In genomic region chr6:32200711-32201475, GRCh38 we compare ENCODE assay signal across 26 cellular contexts. TPM values are rescaled to one million over a fixed set of nuclear protein-coding genes. Genes with fewer than 3 reads are reported as not detected.
DNase-seq lines count a peak whose midpoint lies in the region; ATAC-seq, FAIRE-seq and TF ChIP-seq lines count a peak whose summit lies in the region.
"Had no signal": no experiment of that assay in that cellular context is flagged by ENCODE, and none has a peak within 500 bp of the region (broad histone marks: within the 10 kb centered on the region; RNA-seq: fewer than 3 reads in every experiment).

No MANE protein-coding gene starts in this region.

- H3K9ac ChIP-seq in K562 (ENCODE audit: insufficient read depth in 1 of 2, low read depth in 2 of 2, low read length in 2 of 2) = peak overlapping the region in 1 of 2 experiments; percentile 57; a peak in 2 of 4 replicates

- no peaks in the 10 kb centered on the region for H3K36me3 ChIP-seq in K562 (ENCODE audit: control insufficient read depth, insufficient read depth, low read length)
- H3K36me3 ChIP-seq: MG63, SJSA1 had no signal

- no peak for TF ChIP-seq POLR2A in K562 (conservative IDR thresholded peaks at IDR 0.05)

- H3K79me2 ChIP-seq in K562 (ENCODE audit: control insufficient read depth, insufficient read depth, low read length) = peaks cover 4% of the 10 kb centered on the region; the same call in 2 of the 3 replicates

- H3K9me3 ChIP-seq in K562 (replicated peaks; ENCODE audit: control insufficient read depth, insufficient read depth, low read depth, low read length) = no peaks in the 10 kb centered on the region
- H3K9me3 ChIP-seq: MG63, SJSA1 had no signal

- no peak for ATAC-seq in left cardiac atrium
- no peak for ATAC-seq in K562
- no peak for ATAC-seq in activated T-cell treated with anti-CD3 and anti-CD28 coated beads, Interleukin-2, amount 50 U/mL, for 72 hours (replicated peaks in 1 of 2)
- ATAC-seq: CD8-positive, alpha-beta T cell; HCT116; Right ventricle myocardium inferior had no signal

- H2AFZ ChIP-seq in K562 (ENCODE audit: low read depth, low read length) = peak overlapping the region; percentile 20; the same call in 1 of the 2 replicates
- H2AFZ ChIP-seq: PC-9 had no signal

- H3K4me1 ChIP-seq in K562 (replicated peaks in 1 of 2; ENCODE audit: control insufficient read depth in 2 of 2, insufficient read depth in 2 of 2, low read length in 2 of 2) = peaks cover 14 to 37% of the 10 kb centered on the region in 2 experiments

- H3K27ac Mint-ChIP-seq in neural crest cell (ENCODE audit: unreplicated experiment) = peak overlapping the region; percentile 22
- no peak overlapping the region for H3K27ac Mint-ChIP-seq in activated T-cell treated with anti-CD3 and anti-CD28 coated beads, Interleukin-2, amount 50 U/mL, for 72 hours
- H3K27ac Mint-ChIP-seq: CD8-positive, alpha-beta T cell had no signal

- peak; percentile 39 for DNase-seq in cardiac septum (ENCODE audit: low spot score)
- no peak for DNase-seq in left cardiac atrium
- no peak for DNase-seq in K562 (ENCODE audit: extremely low read depth in 1 of 4, low spot score in 3 of 4)
- no peak for DNase-seq in neural crest cell (ENCODE audit: low read depth, low spot score)
- DNase-seq in GF-D8 (lab: John Stamatoyannopoulos, UW) = no peak
- no peak for DNase-seq in activated T-cell treated with anti-CD3 and anti-CD28 coated beads, Interleukin-2, amount 50 U/mL, for 72 hours
- no peak for DNase-seq in NCI-H748 (lab: John Stamatoyannopoulos, UW; ENCODE audit: unreplicated experiment)
- DNase-seq: AML-193; C1 segment of cervical spinal cord; CD8-positive, alpha-beta T cell; DMS79 treated with DMSO at 0.1 percent for 48 hours; KBM-7; MG63; NCI-H1105 treated with DMSO at 0.1 percent for 48 hours; NCI-H146; NCI-H1930; NCI-H2107; NCI-H446; NCI-H524 treated with DMSO at 0.1 percent for 48 hours; PC-9 had no signal

- no TSS peak for BruUV-seq in K562 (replicated peaks; lab: Mats Ljungman, UMichigan)

- H3K4me2 ChIP-seq in K562 (ENCODE audit: insufficient read depth, low read length) = no peak overlapping the region
- H3K4me2 ChIP-seq: PC-9 had no signal

- no peak overlapping the region for H3K27ac ChIP-seq in K562 (ENCODE audit: extremely low read depth, low read depth, low read length)
- H3K27ac ChIP-seq: PC-9, SJSA1 had no signal

- peaks cover 3% of the 10 kb centered on the region for H3K9me3 Mint-ChIP-seq in neural crest cell
- no peaks in the 10 kb centered on the region for H3K9me3 Mint-ChIP-seq in activated T-cell treated with anti-CD3 and anti-CD28 coated beads, Interleukin-2, amount 50 U/mL, for 72 hours
- H3K9me3 Mint-ChIP-seq: CD8-positive, alpha-beta T cell had no signal

- intact Hi-C loops in cardiac septum (cut with DNase I) = no loop called here
- intact Hi-C loops in left cardiac atrium (cut with DNase I) = no loop called here
- intact Hi-C loops in K562 (cut with micrococcal nuclease) = no loop called here

- no peaks in the 10 kb centered on the region for H4K20me1 ChIP-seq in K562 (replicated peaks; ENCODE audit: control insufficient read depth, insufficient read depth, low read length)

- no peak for TF ChIP-seq EP300 in K562 (IDR thresholded peaks at IDR 0.05; ENCODE audit: low read length)

- no peak for TF ChIP-seq RAD21 in K562 (CRISPR knock-in tag; conservative IDR thresholded peaks at IDR 0.05 in 1 of 2, IDR thresholded peaks at IDR 0.05 in 1 of 2)

- FAIRE-seq in K562 (lab: Jason Lieb, UNC) = no peak
- FAIRE-seq: A204.1, GM12892, GM19239 had no signal

- CTCF ChIA-PET in K562 (lab: Yijun Ruan, JAX; ENCODE audit: low intra/inter-chr PET ratio) = no interaction called here

- WGBS in K562 (ENCODE audit: insufficient coverage, low coverage, missing lambda C conversion rate) = 31% methylated on average over 13 of the region's 13 CpGs

- H3K4me3 Mint-ChIP-seq in neural crest cell = no peak overlapping the region
- H3K4me3 Mint-ChIP-seq in activated T-cell treated with anti-CD3 and anti-CD28 coated beads, Interleukin-2, amount 50 U/mL, for 72 hours = no peak overlapping the region
- H3K4me3 Mint-ChIP-seq: CD8-positive, alpha-beta T cell had no signal

- POLR2A ChIA-PET in K562 (lab: Yijun Ruan, JAX) = interaction anchor here (0.6 kb wide), 3 partner anchors 477 to 581 kb away, joined by 3 to 5 read pairs (median 3); no protein-coding TSS in a partner anchor

- no peaks in the 10 kb centered on the region for H3K36me3 Mint-ChIP-seq in neural crest cell (ENCODE audit: low read depth)
- no peaks in the 10 kb centered on the region for H3K36me3 Mint-ChIP-seq in activated T-cell treated with anti-CD3 and anti-CD28 coated beads, Interleukin-2, amount 50 U/mL, for 72 hours (ENCODE audit: insufficient read depth in 2 of 2)

- no peak for TF ChIP-seq CTCF in K562 (IDR thresholded peaks at IDR 0.05 in 2 of 3, conservative IDR thresholded peaks at IDR 0.05 in 1 of 3; ENCODE audit: insufficient read depth in 2 of 3, low read depth in 1 of 3, low read length in 3 of 3)
- no peak for TF ChIP-seq CTCF in neural crest cell (conservative IDR thresholded peaks at IDR 0.05)

- in situ Hi-C loops in K562 (cut with MboI) = no loop called here

- peaks cover 27% of the 10 kb centered on the region for H3K4me1 Mint-ChIP-seq in neural crest cell
- H3K4me1 Mint-ChIP-seq in activated T-cell treated with anti-CD3 and anti-CD28 coated beads, Interleukin-2, amount 50 U/mL, for 72 hours (ENCODE audit: low read depth) = peaks cover 12% of the 10 kb centered on the region

- H3K27me3 Mint-ChIP-seq in neural crest cell (ENCODE audit: low read depth) = peaks cover 3% of the 10 kb centered on the region
- H3K27me3 Mint-ChIP-seq in activated T-cell treated with anti-CD3 and anti-CD28 coated beads, Interleukin-2, amount 50 U/mL, for 72 hours (ENCODE audit: low read depth) = peaks cover 6% of the 10 kb centered on the region

- H3K9me1 ChIP-seq in K562 (ENCODE audit: control insufficient read depth, insufficient read depth, low read length) = no peaks in the 10 kb centered on the region

- H3K27me3 ChIP-seq in K562 (ENCODE audit: control insufficient read depth in 2 of 2, insufficient read depth in 2 of 2, low read length in 2 of 2) = peaks cover 10 to 12% of the 10 kb centered on the region in 2 experiments; a peak in 4 of 5 replicates
- H3K27me3 ChIP-seq: MG63, SJSA1 had no signal

- no peak overlapping the region for H3K4me3 ChIP-seq in K562
- H3K4me3 ChIP-seq: MG63, PC-9, SJSA1 had no signal

RNA-seq across cellular contexts. Expression of gene GPSM3, which starts 8.4 kb away (rescaled TPM):
- total RNA-seq in cardiac septum (6.9 TPM), left cardiac atrium (10 to 100 TPM in 1 of 2 donors, 1 to 10 TPM in 1; 8.5 to 15.8 TPM), K562 (2014; rRNA removed) (40.5 and 45.0 TPM in 2 replicates), K562 (2014; rRNA removed; fragmentation: Illumina TruSeq; extraction: Trizol) (13.5 and 14.0 TPM in 2 replicates), K562 (2015; rRNA removed; fragmentation: Illumina TruSeq; extraction: Trizol) (22.3 and 22.4 TPM in 2 replicates), K562 (2021) (37.3 and 42.6 TPM in 2 replicates), neural crest cell (7.3 and 8.0 TPM in 2 replicates)
- total RNA-seq in K562 (2011; cell fraction: chromatin; rRNA removed; ENCODE audit: low replicate concordance) = 11.8 and 26.5 TPM in 2 replicates
- 15.2 and 18.8 TPM in 2 replicates for total RNA-seq in K562 (2011; cell fraction: nucleolus; rRNA removed)
- 22.7 and 30.8 TPM in 2 replicates for total RNA-seq in K562 (2011; cell fraction: nucleoplasm; rRNA removed)
- polyA plus RNA-seq in K562 (2011; rRNA removed) (24.4 and 51.8 TPM in 2 replicates), K562 (2014; fragmentation: Illumina TruSeq; extraction: Trizol) (39.6 and 46.5 TPM in 2 replicates), K562 (2014; fragmentation: Nextera tagmentation; extraction: Ambion mirVana) (1 to 10 TPM; 5.3 to 5.7 TPM), K562 (2014; rRNA removed) (32.2 and 35.1 TPM in 2 replicates)
- polyA plus RNA-seq in K562 (2011; cell fraction: cytosol; rRNA removed) = 44.6 and 52.4 TPM in 2 replicates
- polyA plus RNA-seq in K562 (2011; cell fraction: nucleus; rRNA removed) = 32.8 and 42.4 TPM in 2 replicates
- 34.2 and 146 TPM in 2 replicates for polyA plus RNA-seq in K562 (2012)
- polyA minus RNA-seq in K562 (2011; rRNA and poly(A)+ RNA removed) = 8.6 and 11.3 TPM in 2 replicates
- polyA minus RNA-seq in K562 (2011; cell fraction: cytosol; rRNA and poly(A)+ RNA removed) = 17.9 and 19.4 TPM in 2 replicates
- 4.0 and 7.3 TPM in 2 replicates for polyA minus RNA-seq in K562 (2011; cell fraction: nucleus; rRNA and poly(A)+ RNA removed)
- 100 to 1,000 TPM; 192 to 213 TPM for total RNA-seq in activated T-cell treated with anti-CD3 and anti-CD28 coated beads, Interleukin-2, amount 50 U/mL, for 72 hours

RNA-seq across cellular contexts. Expression of gene PBX2, which starts 10.9 kb away (rescaled TPM):
- total RNA-seq in cardiac septum = 46.9 TPM
- total RNA-seq in left cardiac atrium = 10 to 100 TPM; 43.7 to 47.7 TPM
- total RNA-seq in K562 (2011; cell fraction: chromatin; rRNA removed; ENCODE audit: low replicate concordance) = 227 and 442 TPM in 2 replicates
- 178 and 203 TPM in 2 replicates for total RNA-seq in K562 (2011; cell fraction: nucleolus; rRNA removed)
- total RNA-seq in K562 (2011; cell fraction: nucleoplasm; rRNA removed) = 185 and 217 TPM in 2 replicates
- total RNA-seq in K562 (2014; rRNA removed) = 55.6 and 63.8 TPM in 2 replicates
- 44.0 and 45.1 TPM in 2 replicates for total RNA-seq in K562 (2014; rRNA removed; fragmentation: Illumina TruSeq; extraction: Trizol)
- 60.0 and 62.5 TPM in 2 replicates for total RNA-seq in K562 (2015; rRNA removed; fragmentation: Illumina TruSeq; extraction: Trizol)
- 106 and 126 TPM in 2 replicates for total RNA-seq in K562 (2021)
- 123 and 127 TPM in 2 replicates for polyA plus RNA-seq in K562 (2011; rRNA removed)
- 105 and 142 TPM in 2 replicates for polyA plus RNA-seq in K562 (2011; cell fraction: cytosol; rRNA removed)
- polyA plus RNA-seq in K562 (2011; cell fraction: nucleus; rRNA removed) = 340 and 411 TPM in 2 replicates
- 110 and 127 TPM in 2 replicates for polyA plus RNA-seq in K562 (2012)
- polyA plus RNA-seq in K562 (2014; fragmentation: Illumina TruSeq; extraction: Trizol) = 108 and 119 TPM in 2 replicates
- polyA plus RNA-seq in K562 (2014; fragmentation: Nextera tagmentation; extraction: Ambion mirVana) = 1 to 10 TPM; 1.9 to 2.8 TPM
- 117 and 134 TPM in 2 replicates for polyA plus RNA-seq in K562 (2014; rRNA removed)
- 55.9 and 77.0 TPM in 2 replicates for polyA minus RNA-seq in K562 (2011; rRNA and poly(A)+ RNA removed)
- polyA minus RNA-seq in K562 (2011; cell fraction: cytosol; rRNA and poly(A)+ RNA removed) = 46.1 and 60.9 TPM in 2 replicates
- polyA minus RNA-seq in K562 (2011; cell fraction: nucleus; rRNA and poly(A)+ RNA removed) = 68.7 and 70.2 TPM in 2 replicates
- total RNA-seq in neural crest cell = 205 and 206 TPM in 2 replicates
- 100 to 1,000 TPM in 1 of 2 donors, 10 to 100 TPM in 1; 98.3 to 104 TPM for total RNA-seq in activated T-cell treated with anti-CD3 and anti-CD28 coated beads, Interleukin-2, amount 50 U/mL, for 72 hours

RNA-seq across cellular contexts. Expression of gene AGER, which starts 16.8 kb away (rescaled TPM):
- total RNA-seq in cardiac septum (3.5 TPM), left cardiac atrium (1 to 10 TPM; 2.4 to 2.8 TPM), K562 (2014; rRNA removed) (5.3 and 6.2 TPM in 2 replicates), K562 (2014; rRNA removed; fragmentation: Illumina TruSeq; extraction: Trizol) (2.0 and 2.2 TPM in 2 replicates), K562 (2015; rRNA removed; fragmentation: Illumina TruSeq; extraction: Trizol) (3.0 and 3.6 TPM in 2 replicates), K562 (2021) (7.8 and 11.5 TPM in 2 replicates), neural crest cell (25.7 and 26.0 TPM in 2 replicates)
- total RNA-seq in K562 (2011; cell fraction: chromatin; rRNA removed; ENCODE audit: low replicate concordance) = 28.3 and 66.0 TPM in 2 replicates
- 35.5 and 36.5 TPM in 2 replicates for total RNA-seq in K562 (2011; cell fraction: nucleolus; rRNA removed)
- total RNA-seq in K562 (2011; cell fraction: nucleoplasm; rRNA removed) = 27.8 and 29.8 TPM in 2 replicates
- polyA plus RNA-seq in K562 (2011; rRNA removed) (4.1 and 7.9 TPM in 2 replicates), K562 (2014; fragmentation: Illumina TruSeq; extraction: Trizol) (5.8 and 8.2 TPM in 2 replicates), K562 (2014; fragmentation: Nextera tagmentation; extraction: Ambion mirVana) (1 to 10 TPM; 1.2 to 1.8 TPM), K562 (2014; rRNA removed) (10.9 and 11.1 TPM in 2 replicates)
- polyA plus RNA-seq in K562 (2011; cell fraction: cytosol; rRNA removed) = 2.4 and 3.1 TPM in 2 replicates
- 75.1 and 86.2 TPM in 2 replicates for polyA plus RNA-seq in K562 (2011; cell fraction: nucleus; rRNA removed)
- 11.6 and 18.0 TPM in 2 replicates for polyA plus RNA-seq in K562 (2012)
- polyA minus RNA-seq in K562 (2011; rRNA and poly(A)+ RNA removed) = 0.78 and 0.81 TPM in 2 replicates
- polyA minus RNA-seq in K562 (2011; cell fraction: cytosol; rRNA and poly(A)+ RNA removed) = not detected in 2 replicates
- polyA minus RNA-seq in K562 (2011; cell fraction: nucleus; rRNA and poly(A)+ RNA removed) = 5.3 and 7.3 TPM in 2 replicates
- total RNA-seq in activated T-cell treated with anti-CD3 and anti-CD28 coated beads, Interleukin-2, amount 50 U/mL, for 72 hours = 10 to 100 TPM; 39.0 to 48.0 TPM

RNA-seq across cellular contexts. Expression of gene RNF5, which starts 22.7 kb away (rescaled TPM):
- 60.7 TPM for total RNA-seq in cardiac septum
- total RNA-seq in left cardiac atrium = 10 to 100 TPM; 73.0 to 77.9 TPM
- total RNA-seq in K562 (2011; cell fraction: chromatin; rRNA removed; ENCODE audit: low replicate concordance) = 19.1 and 20.3 TPM in 2 replicates
- total RNA-seq in K562 (2011; cell fraction: nucleolus; rRNA removed) = 21.5 and 22.6 TPM in 2 replicates
- total RNA-seq in K562 (2011; cell fraction: nucleoplasm; rRNA removed) = 36.4 and 49.9 TPM in 2 replicates
- 129 and 156 TPM in 2 replicates for total RNA-seq in K562 (2014; rRNA removed)
- total RNA-seq in K562 (2014; rRNA removed; fragmentation: Illumina TruSeq; extraction: Trizol) = 123 and 128 TPM in 2 replicates
- total RNA-seq in K562 (2015; rRNA removed; fragmentation: Illumina TruSeq; extraction: Trizol) = 99.1 and 110 TPM in 2 replicates
- 149 and 154 TPM in 2 replicates for total RNA-seq in K562 (2021)
- polyA plus RNA-seq in K562 (2011; rRNA removed) = 161 and 163 TPM in 2 replicates
- polyA plus RNA-seq in K562 (2011; cell fraction: cytosol; rRNA removed) = 240 and 251 TPM in 2 replicates
- 54.9 and 71.1 TPM in 2 replicates for polyA plus RNA-seq in K562 (2011; cell fraction: nucleus; rRNA removed)
- polyA plus RNA-seq in K562 (2012) = 213 and 399 TPM in 2 replicates
- 227 and 245 TPM in 2 replicates for polyA plus RNA-seq in K562 (2014; fragmentation: Illumina TruSeq; extraction: Trizol)
- polyA plus RNA-seq in K562 (2014; fragmentation: Nextera tagmentation; extraction: Ambion mirVana) = 10 to 100 TPM; 62.2 to 95.5 TPM
- 207 and 223 TPM in 2 replicates for polyA plus RNA-seq in K562 (2014; rRNA removed)
- 48.7 TPM in 2 replicates for polyA minus RNA-seq in K562 (2011; rRNA and poly(A)+ RNA removed)
- polyA minus RNA-seq in K562 (2011; cell fraction: cytosol; rRNA and poly(A)+ RNA removed) = 29.3 and 40.5 TPM in 2 replicates
- 9.3 and 18.2 TPM in 2 replicates for polyA minus RNA-seq in K562 (2011; cell fraction: nucleus; rRNA and poly(A)+ RNA removed)
- total RNA-seq in neural crest cell = 60.2 and 60.7 TPM in 2 replicates
- 10 to 100 TPM; 45.0 to 49.2 TPM for total RNA-seq in activated T-cell treated with anti-CD3 and anti-CD28 coated beads, Interleukin-2, amount 50 U/mL, for 72 hours

RNA-seq across cellular contexts. Expression of gene NOTCH4, which starts 23.0 kb away (rescaled TPM):
- total RNA-seq in cardiac septum (31.2 TPM), left cardiac atrium (10 to 100 TPM; 22.4 to 27.9 TPM), K562 (2014; rRNA removed) (2.7 and 3.5 TPM in 2 replicates), K562 (2014; rRNA removed; fragmentation: Illumina TruSeq; extraction: Trizol) (0.95 and 1.4 TPM in 2 replicates), K562 (2015; rRNA removed; fragmentation: Illumina TruSeq; extraction: Trizol) (1.7 and 1.9 TPM in 2 replicates), K562 (2021) (2.7 and 3.4 TPM in 2 replicates), neural crest cell (5.6 and 6.3 TPM in 2 replicates)
- 3.1 and 5.8 TPM in 2 replicates for total RNA-seq in K562 (2011; cell fraction: chromatin; rRNA removed; ENCODE audit: low replicate concordance)
- 4.2 TPM in 2 replicates for total RNA-seq in K562 (2011; cell fraction: nucleolus; rRNA removed)
- 4.0 and 6.0 TPM in 2 replicates for total RNA-seq in K562 (2011; cell fraction: nucleoplasm; rRNA removed)
- polyA plus RNA-seq in K562 (2011; rRNA removed) (1.1 and 2.0 TPM in 2 replicates), K562 (2014; fragmentation: Illumina TruSeq; extraction: Trizol) (1.3 and 1.4 TPM in 2 replicates), K562 (2014; fragmentation: Nextera tagmentation; extraction: Ambion mirVana) (under 1 TPM; 0.24 to 0.50 TPM), K562 (2014; rRNA removed) (2.6 and 4.3 TPM in 2 replicates)
- polyA plus RNA-seq in K562 (2011; cell fraction: cytosol; rRNA removed) = 1.5 and 1.6 TPM in 2 replicates
- polyA plus RNA-seq in K562 (2011; cell fraction: nucleus; rRNA removed) = 1.7 and 3.0 TPM in 2 replicates
- polyA plus RNA-seq in K562 (2012) = 1.4 and 2.2 TPM in 2 replicates
- polyA minus RNA-seq in K562 (2011; rRNA and poly(A)+ RNA removed) = 1.2 and 1.6 TPM in 2 replicates
- not detected in 2 replicates for polyA minus RNA-seq in K562 (2011; cell fraction: cytosol; rRNA and poly(A)+ RNA removed)
- 2.7 and 3.2 TPM in 2 replicates for polyA minus RNA-seq in K562 (2011; cell fraction: nucleus; rRNA and poly(A)+ RNA removed)
- under 1 TPM; 0.63 to 0.79 TPM for total RNA-seq in activated T-cell treated with anti-CD3 and anti-CD28 coated beads, Interleukin-2, amount 50 U/mL, for 72 hours

Comparison
In these comparisons a context has a peak if more than half of its experiments do, and no peak if none do; other contexts are left out.
1. RNA of gene GPSM3, which starts 8.4 kb away (total RNA-seq): 192 to 213 TPM in activated T-cell treated with anti-CD3 and anti-CD28 coated beads, Interleukin-2, amount 50 U/mL, for 72 hours; 11.8 to 45.0 TPM in K562, 8.5 to 15.8 TPM in left cardiac atrium, 7.3 to 8.0 TPM in neural crest cell and 6.9 TPM in cardiac septum (single experiment); every median in the first group is over 4 times any median in the second.